In genomic region chr3:41329881-41330280, GRCh38 we compare ENCODE assay signal across 21 cellular contexts.
DNase-seq lines count a peak whose midpoint lies in the region; ATAC-seq and TF ChIP-seq lines count a peak whose summit lies in the region.
"Had no signal": no experiment of that assay in that cellular context is flagged by ENCODE, and none has a peak within 500 bp of the region (broad histone marks: within the 10 kb centered on the region; RNA-seq: fewer than 3 reads in every experiment).

No MANE protein-coding gene starts in this region.

- no peak for TF ChIP-seq CTCF in endothelial cell (IDR thresholded peaks at IDR 0.05; ENCODE audit: unreplicated experiment)
- no peak for TF ChIP-seq CTCF in endodermal cell (conservative IDR thresholded peaks at IDR 0.05)

- H3K27ac ChIP-seq in HUES48 (ENCODE audit: low read depth, low read length) (peak overlapping the region; percentile 68), endodermal cell (ENCODE audit: low read depth, low read length) (no peak overlapping the region)
- H3K27ac ChIP-seq: BLaER1, HL-60, KMS-11, SJCRH30 had no signal

- DNase-seq in endothelial cell (ENCODE audit: low spot score) (peak; percentile 28), endodermal cell (no peak), NCI-H1417 treated with DMSO at 0.1 percent for 48 hours (lab: John Stamatoyannopoulos, UW) (no peak)
- DNase-seq in stimulated activated CD4-positive, alpha-beta T cell treated with anti-CD3 and anti-CD28 coated beads, Interleukin-4, amount 100 ng/mL, for 4 hours, result no peak
- DNase-seq: ACHN; CD4-positive, alpha-beta T cell; COR-L47; DND-41; H7; NCI-H1105 treated with DMSO at 0.1 percent for 48 hours; NCI-H1694; NCI-H2081; NCI-H2171; NCI-H526; SJCRH30 had no signal

- H3K4me1 ChIP-seq in HUES48 (ENCODE audit: control insufficient read depth, insufficient read depth, low read length) (peaks cover 21% of the 10 kb centered on the region), skeletal muscle satellite cell (ENCODE audit: control insufficient read depth, insufficient read depth, low read length) (peaks cover 45% of the 10 kb centered on the region), endodermal cell (ENCODE audit: control insufficient read depth, insufficient read depth, low read length) (no peaks in the 10 kb centered on the region)
- H3K4me1 ChIP-seq: BLaER1, SJCRH30 had no signal

- H3K4me3 ChIP-seq in HUES48 (ENCODE audit: low read depth, low read length) (no peak overlapping the region), skeletal muscle satellite cell (ENCODE audit: low read length) (no peak overlapping the region), endodermal cell (ENCODE audit: low read length) (no peak overlapping the region)
- H3K4me3 ChIP-seq: BLaER1, SJCRH30 had no signal

- ATAC-seq in SK-N-SH treated with all-trans-retinoic acid at 6 μM for 48 hours, result peak; percentile 85

- no peaks in the 10 kb centered on the region for H3K9me3 Mint-ChIP-seq in endothelial cell (ENCODE audit: unreplicated experiment)
- no peaks in the 10 kb centered on the region for H3K9me3 Mint-ChIP-seq in endodermal cell
- H3K9me3 Mint-ChIP-seq: CD4-positive, alpha-beta T cell had no signal

- H3K4me1 Mint-ChIP-seq in endothelial cell (ENCODE audit: unreplicated experiment) (peaks cover 38% of the 10 kb centered on the region), endodermal cell (peaks cover 19% of the 10 kb centered on the region)

- H3K27me3 ChIP-seq in HUES48 (ENCODE audit: control insufficient read depth, insufficient read depth, low read length) (no peaks in the 10 kb centered on the region), skeletal muscle satellite cell (ENCODE audit: control insufficient read depth, insufficient read depth, low read length) (no peaks in the 10 kb centered on the region), endodermal cell (ENCODE audit: control insufficient read depth, insufficient read depth, low read length, poor library complexity, severe bottlenecking) (no peaks in the 10 kb centered on the region)
- H3K27me3 ChIP-seq: BLaER1, SJCRH30 had no signal

- H3K9ac ChIP-seq in HUES48 (ENCODE audit: low read depth, low read length), result no peak overlapping the region
- H3K9ac ChIP-seq in skeletal muscle satellite cell (ENCODE audit: low read depth, low read length), result peak overlapping the region; percentile 43
- no peak overlapping the region for H3K9ac ChIP-seq in endodermal cell (ENCODE audit: extremely low read depth, low read length, poor library complexity, severe bottlenecking)
- H3K9ac ChIP-seq: BLaER1, KMS-11 had no signal

- no peaks in the 10 kb centered on the region for H3K9me3 ChIP-seq in HUES48 (ENCODE audit: control insufficient read depth, insufficient read depth, low read length)
- H3K9me3 ChIP-seq in skeletal muscle satellite cell (replicated peaks; ENCODE audit: low read length), result no peaks in the 10 kb centered on the region
- H3K9me3 ChIP-seq in endodermal cell (ENCODE audit: control insufficient read depth, low read length), result no peaks in the 10 kb centered on the region
- H3K9me3 ChIP-seq: BLaER1, SJCRH30 had no signal

- H3K4me3 Mint-ChIP-seq in endothelial cell (ENCODE audit: unreplicated experiment) (no peak overlapping the region), endodermal cell (no peak overlapping the region)
- H3K4me3 Mint-ChIP-seq: CD4-positive, alpha-beta T cell had no signal

- no peak overlapping the region for H3K4me2 ChIP-seq in skeletal muscle satellite cell (ENCODE audit: low read length)
- H3K4me2 ChIP-seq: BLaER1, KMS-11 had no signal

- peak overlapping the region; percentile 72 for H3K27ac Mint-ChIP-seq in endothelial cell (ENCODE audit: unreplicated experiment)
- H3K27ac Mint-ChIP-seq in endodermal cell, result no peak overlapping the region
- H3K27ac Mint-ChIP-seq: CD4-positive, alpha-beta T cell had no signal

- H3K36me3 ChIP-seq in HUES48 (ENCODE audit: control insufficient read depth, insufficient read depth, low read length) (no peaks in the 10 kb centered on the region), skeletal muscle satellite cell (ENCODE audit: insufficient read depth, low read length) (no peaks in the 10 kb centered on the region), endodermal cell (ENCODE audit: control insufficient read depth, insufficient read depth, low read length) (no peaks in the 10 kb centered on the region)
- H3K36me3 ChIP-seq: BLaER1, SJCRH30 had no signal

- H3K36me3 Mint-ChIP-seq in endothelial cell (ENCODE audit: low read depth, unreplicated experiment) (no peaks in the 10 kb centered on the region), endodermal cell (ENCODE audit: low read depth) (no peaks in the 10 kb centered on the region)

- H3K27me3 Mint-ChIP-seq in endothelial cell (ENCODE audit: unreplicated experiment), result no peaks in the 10 kb centered on the region
- H3K27me3 Mint-ChIP-seq in endodermal cell (ENCODE audit: insufficient read depth), result no peaks in the 10 kb centered on the region
- H3K27me3 Mint-ChIP-seq: CD4-positive, alpha-beta T cell had no signal

- WGBS in endodermal cell (ENCODE audit: insufficient coverage in 1 of 2, insufficient read length in 1 of 2), 2 experiments, result 82 to 85% methylated on average over 2 of the region's 2 CpGs

TF ChIP-seq in SK-N-SH treated with all-trans-retinoic acid at 6 μM for 48 hours, 23 proteins besides CTCF, POLR2A, EP300 and RAD21:
- TF ChIP-seq ISL1 (CRISPR knock-in tag; IDR thresholded peaks at IDR 0.05) (peak; percentile 73), ESRRG (CRISPR knock-in tag; IDR thresholded peaks at IDR 0.05) (no peak), TSHZ2 (CRISPR knock-in tag; IDR thresholded peaks at IDR 0.05) (0 out of 2 replicates have a peak, but pooled peaks have one; percentile 17)
